26 cellular contexts compared by ENCODE assay signal in genomic region chr2:11109002-11109401, GRCh38.
"Had no signal": no experiment of that assay in that cellular context is flagged by ENCODE, and none has a peak within 500 bp of the region (broad histone marks: within the 10 kb centered on the region; RNA-seq: fewer than 3 reads in every experiment).

No MANE protein-coding gene starts in this region.

- H3K4me2 ChIP-seq: neural progenitor cell had no signal

- H3K79me2 ChIP-seq: parathyroid adenoma had no signal

- H2AFZ ChIP-seq: neural progenitor cell, parathyroid adenoma had no signal

- H3K9ac ChIP-seq: neural progenitor cell, parathyroid adenoma had no signal

- H3K4me1 ChIP-seq: neural progenitor cell, psoas muscle, right lobe of liver, sigmoid colon, stomach, thyroid gland, tibial nerve, upper lobe of left lung, vagina had no signal

- H3K4me3 ChIP-seq: neural progenitor cell, ovary, psoas muscle, right lobe of liver, sigmoid colon, stomach, thoracic aorta, thyroid gland, tibial nerve, upper lobe of left lung, vagina had no signal

- H3K27me3 ChIP-seq: neural progenitor cell, ovary, right lobe of liver, thyroid gland, tibial nerve, upper lobe of left lung, vagina had no signal

- DNase-seq: natural killer cell; occipital lobe; ovary; posterior cingulate gyrus; psoas muscle; right cardiac atrium; sigmoid colon; small intestine; stimulated activated CD4-positive, alpha-beta T cell treated with anti-CD3 and anti-CD28 coated beads, Interleukin-15, amount 100 ng/mL, for 24 hours; stimulated activated CD4-positive, alpha-beta T cell treated with anti-CD3 and anti-CD28 coated beads, Interleukin-2, amount 100 ng/mL, for 24 hours; stimulated activated CD4-positive, alpha-beta T cell treated with anti-CD3 and anti-CD28 coated beads, Interleukin-2, amount 100 ng/mL, for 48 hours; stimulated activated CD4-positive, alpha-beta T cell treated with anti-CD3 and anti-CD28 coated beads, Interleukin-4, amount 100 ng/mL, for 24 hours; stimulated activated naive B cell treated with anti-CD40 and anti-IgM and Interleukin-4, amounts not matched to agents 10 μg/mL and 1 μg/mL and 100 μg/mL, for 72 hours; stimulated activated naive CD4-positive, alpha-beta T cell treated with Interleukin-2 at 50 U/mL for 16 hours; stomach; thyroid gland; trophoblast cell; upper lobe of left lung had no signal

- H3K9me3 ChIP-seq: ovary, psoas muscle, right lobe of liver, sigmoid colon, stomach, thoracic aorta, thyroid gland, tibial nerve, upper lobe of left lung, vagina had no signal

- H3K36me3 ChIP-seq: neural progenitor cell, ovary, right lobe of liver, sigmoid colon, stomach, thoracic aorta, thyroid gland, tibial nerve, upper lobe of left lung, vagina had no signal

- H3K27ac ChIP-seq: neural progenitor cell, ovary, parathyroid adenoma, psoas muscle, right lobe of liver, sigmoid colon, stomach, thoracic aorta, thyroid gland, tibial nerve, upper lobe of left lung, vagina had no signal

- FAIRE-seq: small intestine, urothelium cell line had no signal

- ATAC-seq: natural killer cell; psoas muscle; right cardiac atrium; right lobe of liver; stimulated activated effector memory CD8-positive, alpha-beta T cell treated with anti-CD3 and anti-CD28 coated beads, Interleukin-12 subunit alpha, Interleukin-12 subunit beta, amount 100 ng/mL, for 72 hours; stimulated activated naive B cell treated with anti-CD40 and anti-IgM and Interleukin-4, amounts not matched to agents 10 μg/mL and 1 μg/mL and 100 μg/mL, for 72 hours had no signal
